Comparison of ENCODE assay signal across 25 cellular contexts in genomic region chrX:114365045-114365834, GRCh38.
"Had no signal": no experiment of that assay in that cellular context is flagged by ENCODE, and none has a peak within 500 bp of the region (broad histone marks: within the 10 kb centered on the region; RNA-seq: fewer than 3 reads in every experiment).

No MANE protein-coding gene starts in this region.

- H3K27ac ChIP-seq: esophagus squamous epithelium, neural progenitor cell, testis, transverse colon had no signal

- H3K4me3 Mint-ChIP-seq: activated B cell treated with CpG ODN at 0.5 μM for 24 hours; activated CD8-positive, alpha-beta T cell treated with anti-CD3 and anti-CD28 coated beads for 36 hours; activated T-cell treated with anti-CD3 and anti-CD28 coated beads, Interleukin-2, amount 50 U/mL, for 4 hours; central memory CD8-positive, alpha-beta T cell; natural killer cell; neural progenitor cell; T-helper 17 cell had no signal

- H3K4me3 ChIP-seq: esophagus squamous epithelium, neural progenitor cell, testis, transverse colon had no signal

- H3K27me3 Mint-ChIP-seq: activated B cell treated with CpG ODN at 0.5 μM for 24 hours; activated CD8-positive, alpha-beta T cell treated with anti-CD3 and anti-CD28 coated beads for 36 hours; central memory CD8-positive, alpha-beta T cell; T-helper 17 cell had no signal

- H3K9me3 Mint-ChIP-seq: activated B cell treated with CpG ODN at 0.5 μM for 24 hours; activated T-cell treated with anti-CD3 and anti-CD28 coated beads, Interleukin-2, amount 50 U/mL, for 4 hours; activated T-helper 2 cell treated with anti-CD3 and anti-CD28 coated beads, Interferon-gamma antibody, Interleukin-2, Interleukin-4, amounts not matched to agents 10 μg/mL and 5 μg/mL and 100 μg/mL, durations not matched to agents 14 hours and 24 hours and 36 hours; neural progenitor cell had no signal

- H3K4me2 ChIP-seq: neural progenitor cell had no signal

- H3K9me3 ChIP-seq: esophagus squamous epithelium, testis, transverse colon had no signal

- H3K36me3 Mint-ChIP-seq: activated naive CD4-positive, alpha-beta T cell treated with anti-CD3 and anti-CD28 coated beads, Interleukin-2, amount 50 U/mL, for 72 hours; natural killer cell; neural progenitor cell had no signal

- DNase-seq: activated B cell treated with CpG ODN at 0.5 μM for 24 hours; activated CD4-positive, alpha-beta T cell treated with anti-CD3 and anti-CD28 coated beads, Interleukin-2, amount 50 U/mL, for 1 hour; activated CD8-positive, alpha-beta T cell treated with anti-CD3 and anti-CD28 coated beads for 36 hours; activated naive CD4-positive, alpha-beta T cell; activated T-cell treated with anti-CD3 and anti-CD28 coated beads, Interleukin-2, amount 50 U/mL, for 4 hours; dermis blood vessel endothelial cell; effector CD4-positive, alpha-beta T cell; esophagus squamous epithelium; foreskin melanocyte; mammary epithelial cell; midbrain; natural killer cell; occipital lobe; right cardiac atrium; stimulated activated CD4-positive, alpha-beta T cell treated with anti-CD3 and anti-CD28 coated beads, Interleukin-2, amount 100 ng/mL, for 48 hours; stimulated activated naive CD4-positive, alpha-beta T cell treated with Interleukin-2 at 50 U/mL for 16 hours; T-helper 17 cell; T1000; testis; transverse colon had no signal

- FAIRE-seq: bronchial epithelial cell had no signal

- H3K27me3 ChIP-seq: esophagus squamous epithelium, neural progenitor cell, testis, transverse colon had no signal

- H3K27ac Mint-ChIP-seq: activated B cell treated with CpG ODN at 0.5 μM for 24 hours; activated CD8-positive, alpha-beta T cell treated with anti-CD3 and anti-CD28 coated beads for 36 hours; activated naive CD4-positive, alpha-beta T cell treated with anti-CD3 and anti-CD28 coated beads, Interleukin-2, amount 50 U/mL, for 72 hours; activated T-helper 2 cell treated with anti-CD3 and anti-CD28 coated beads, Interferon-gamma antibody, Interleukin-2, Interleukin-4, amounts not matched to agents 10 μg/mL and 5 μg/mL and 100 μg/mL, durations not matched to agents 14 hours and 24 hours and 36 hours; natural killer cell; neural progenitor cell; T-helper 17 cell had no signal

- H2AFZ ChIP-seq: neural progenitor cell had no signal

- ATAC-seq: activated CD8-positive, alpha-beta T cell treated with anti-CD3 and anti-CD28 coated beads for 36 hours; activated naive CD4-positive, alpha-beta T cell treated with anti-CD3 and anti-CD28 coated beads, Interleukin-2, amount 50 U/mL, for 72 hours; activated T-cell treated with anti-CD3 and anti-CD28 coated beads, Interleukin-2, amount 50 U/mL, for 4 hours; natural killer cell; right cardiac atrium; T-helper 17 cell had no signal

- H3K4me1 Mint-ChIP-seq: activated B cell treated with CpG ODN at 0.5 μM for 24 hours; central memory CD8-positive, alpha-beta T cell; natural killer cell; neural progenitor cell; T-helper 17 cell had no signal

- H3K9ac ChIP-seq: neural progenitor cell had no signal

- H3K36me3 ChIP-seq: esophagus squamous epithelium, neural progenitor cell, transverse colon had no signal

- H3K4me1 ChIP-seq: esophagus squamous epithelium, neural progenitor cell, testis, transverse colon had no signal
